Comparison of ENCODE assay signal across 20 cellular contexts in genomic region chr6:105626290-105627158, GRCh38.
"Had no signal": no experiment of that assay in that cellular context is flagged by ENCODE, and none has a peak within 500 bp of the region (broad histone marks: within the 10 kb centered on the region; RNA-seq: fewer than 3 reads in every experiment).

No MANE protein-coding gene starts in this region.

- H3K4me1 Mint-ChIP-seq: activated naive CD4-positive, alpha-beta T cell treated with anti-CD3 and anti-CD28 coated beads, Interleukin-2, amount 50 U/mL, for 24 hours; naive thymus-derived CD8-positive, alpha-beta T cell; stimulated activated memory B cell treated with anti-CD40 and anti-IgM and Interleukin-4, amounts not matched to agents 10 μg/mL and 1 μg/mL and 100 μg/mL, for 72 hours had no signal

- H3K4me1 ChIP-seq: lower lobe of right lung had no signal

- FAIRE-seq: small intestine had no signal

- H3K36me3 ChIP-seq: brain microvascular endothelial cell, lower lobe of right lung, SJSA1 had no signal

- DNase-seq: activated CD4-positive, CD25-positive, alpha-beta regulatory T cell treated with anti-CD3 and anti-CD28 coated beads, Interleukin-2, amount 50 U/mL, for 72 hours; activated effector memory CD4-positive, alpha-beta T cell treated with Interleukin-2 at 50 U/mL for 16 hours; brain microvascular endothelial cell; cerebellar nuclear complex; erythroblast; hypothalamus; left cardiac atrium; lower lobe of right lung; naive thymus-derived CD8-positive, alpha-beta T cell; nucleus accumbens; right cardiac atrium; small intestine; substantia nigra; SW 1271; T-helper 9 cell; trophoblast cell had no signal

- H3K27ac Mint-ChIP-seq: activated naive CD4-positive, alpha-beta T cell treated with anti-CD3 and anti-CD28 coated beads, Interleukin-2, amount 50 U/mL, for 24 hours; dendritic cell treated with granulocyte-macrophage colony-stimulating factor and Interleukin-4, amounts not matched to agents 40 ng/mL and 50 ng/mL, for 4 days; naive thymus-derived CD8-positive, alpha-beta T cell; stimulated activated memory B cell treated with anti-CD40 and anti-IgM and Interleukin-4, amounts not matched to agents 10 μg/mL and 1 μg/mL and 100 μg/mL, for 72 hours had no signal

- H3K4me3 Mint-ChIP-seq: activated naive CD4-positive, alpha-beta T cell treated with anti-CD3 and anti-CD28 coated beads, Interleukin-2, amount 50 U/mL, for 24 hours; dendritic cell treated with granulocyte-macrophage colony-stimulating factor and Interleukin-4, amounts not matched to agents 40 ng/mL and 50 ng/mL, for 4 days; naive thymus-derived CD8-positive, alpha-beta T cell; stimulated activated memory B cell treated with anti-CD40 and anti-IgM and Interleukin-4, amounts not matched to agents 10 μg/mL and 1 μg/mL and 100 μg/mL, for 72 hours had no signal

- H3K27me3 Mint-ChIP-seq: activated naive CD4-positive, alpha-beta T cell treated with anti-CD3 and anti-CD28 coated beads, Interleukin-2, amount 50 U/mL, for 24 hours had no signal

- H3K27me3 ChIP-seq: brain microvascular endothelial cell, SJSA1 had no signal

- ATAC-seq: left cardiac atrium; lower lobe of right lung; naive thymus-derived CD8-positive, alpha-beta T cell; right cardiac atrium; stimulated activated memory B cell treated with anti-CD40 and anti-IgM and Interleukin-4, amounts not matched to agents 10 μg/mL and 1 μg/mL and 100 μg/mL, for 72 hours had no signal

- H3K4me3 ChIP-seq: lower lobe of right lung, SJSA1 had no signal

- H3K9me3 Mint-ChIP-seq: activated naive CD4-positive, alpha-beta T cell treated with anti-CD3 and anti-CD28 coated beads, Interleukin-2, amount 50 U/mL, for 24 hours had no signal

- H3K27ac ChIP-seq: brain microvascular endothelial cell, lower lobe of right lung, SJSA1 had no signal

- H3K36me3 Mint-ChIP-seq: stimulated activated memory B cell treated with anti-CD40 and anti-IgM and Interleukin-4, amounts not matched to agents 10 μg/mL and 1 μg/mL and 100 μg/mL, for 72 hours had no signal

- H3K9me3 ChIP-seq: lower lobe of right lung, SJSA1 had no signal
